ENCODE assay signal across 3 cellular contexts in the genomic region with DNA sequence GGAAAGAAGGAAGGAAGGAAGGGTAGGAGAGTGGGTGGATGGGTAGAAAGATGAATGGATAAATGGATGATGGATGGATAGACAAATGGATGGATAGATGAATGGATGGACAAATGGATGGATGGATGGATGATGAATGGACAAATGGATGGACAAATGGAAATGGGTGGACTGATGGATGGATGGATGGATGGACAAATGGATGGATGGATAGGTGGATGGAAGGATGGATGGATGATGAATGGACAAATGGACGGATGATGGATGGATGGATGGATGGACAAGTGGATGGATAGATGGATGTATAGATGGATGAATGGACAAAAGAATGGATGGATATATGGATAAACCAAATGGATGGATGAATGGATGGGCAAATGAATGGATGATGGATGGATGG.
TF ChIP-seq lines count a peak whose summit lies in the region.

No MANE protein-coding gene starts in this region.

TF ChIP-seq in HCT116, 20 proteins besides CTCF, POLR2A, EP300 and RAD21:
- no peak for TF ChIP-seq YY1 (IDR thresholded peaks at IDR 0.05; ENCODE audit: extremely low read depth, insufficient replicate concordance, low read depth, low read length)
- TF ChIP-seq ZNF274 (IDR thresholded peaks at IDR 0.05; ENCODE audit: low read depth, low read length): no peak
- no peak for TF ChIP-seq ZFX (IDR thresholded peaks at IDR 0.05)

TF ChIP-seq in IMR-90, 13 proteins besides CTCF, POLR2A, EP300 and RAD21:
- TF ChIP-seq CEBPB (IDR thresholded peaks at IDR 0.05; ENCODE audit: low read depth, low read length): no peak
TF ChIP-seq in IMR-90: peak in this region for 0.

TF ChIP-seq in H1, 55 proteins besides CTCF, POLR2A, EP300 and RAD21:
- TF ChIP-seq ZNF274 (IDR thresholded peaks at IDR 0.05; ENCODE audit: borderline replicate concordance, extremely low read depth, low read length): no peak
- no peak for TF ChIP-seq TEAD4 (IDR thresholded peaks at IDR 0.05; ENCODE audit: low read depth, low read length)
- TF ChIP-seq POLR2AphosphoS5 (IDR thresholded peaks at IDR 0.05; ENCODE audit: low read depth, low read length): no peak
- TF ChIP-seq EGR1 (IDR thresholded peaks at IDR 0.05; ENCODE audit: borderline replicate concordance, low read depth, low read length): no peak
- TF ChIP-seq SAP30 (IDR thresholded peaks at IDR 0.05; ENCODE audit: insufficient read depth, insufficient replicate concordance, low read length): no peak
- TF ChIP-seq ASH2L (IDR thresholded peaks at IDR 0.05; ENCODE audit: low read length): no peak
- TF ChIP-seq SIX5 (IDR thresholded peaks at IDR 0.05; ENCODE audit: low read depth, low read length): no peak
- TF ChIP-seq RFX5 (IDR thresholded peaks at IDR 0.05; ENCODE audit: borderline replicate concordance, low read depth, low read length): no peak
